Comparison of ENCODE assay signal across 1 cellular context in genomic region chr6:11500008-11500407, GRCh38.
TF ChIP-seq lines count a peak whose summit lies in the region.

No MANE protein-coding gene starts in this region.

TF ChIP-seq in IMR-90, 13 proteins besides CTCF, POLR2A, EP300 and RAD21 (continued from another document):
- TF ChIP-seq USF2 (IDR thresholded peaks at IDR 0.05; ENCODE audit: low read depth, low read length) (no peak), RFX5 (IDR thresholded peaks at IDR 0.05; ENCODE audit: low read depth, low read length) (no peak), ELK1 (IDR thresholded peaks at IDR 0.05; ENCODE audit: borderline replicate concordance, low read depth, low read length) (no peak), MXI1 (IDR thresholded peaks at IDR 0.05; ENCODE audit: borderline replicate concordance, low read depth, low read length) (no peak), FOS (IDR thresholded peaks at IDR 0.05; ENCODE audit: low read depth, low read length) (no peak)
